1 cellular context compared by ENCODE assay signal in genomic region chr9:75027187-75028107, GRCh38.
TF ChIP-seq lines count a peak whose summit lies in the region.

No MANE protein-coding gene starts in this region.

TF ChIP-seq in HepG2, 621 proteins besides CTCF, POLR2A, EP300 and RAD21 (continued from another document and continues in another):
- 0 out of 2 replicates have a peak, but pooled peaks have one; percentile 66 for TF ChIP-seq ZNF674 (CRISPR knock-in tag; IDR thresholded peaks at IDR 0.05; ENCODE audit: low read depth)
- TF ChIP-seq ZNF292 (CRISPR knock-in tag; IDR thresholded peaks at IDR 0.05; ENCODE audit: borderline replicate concordance, low read depth), result peak; percentile 53; the same call in 1 of the 2 replicates
- no peak for TF ChIP-seq NRL (CRISPR knock-in tag; IDR thresholded peaks at IDR 0.05; ENCODE audit: borderline replicate concordance)
- TF ChIP-seq ZBTB4 (CRISPR knock-in tag; IDR thresholded peaks at IDR 0.05; ENCODE audit: borderline replicate concordance), result peak; percentile 50; the same call in 1 of the 2 replicates
- 0 out of 2 replicates have a peak, but pooled peaks have one; percentile 58 for TF ChIP-seq ZNF280B (CRISPR knock-in tag; IDR thresholded peaks at IDR 0.05; ENCODE audit: borderline replicate concordance)
- TF ChIP-seq ZNF574 (CRISPR knock-in tag; IDR thresholded peaks at IDR 0.05), result no peak
- 0 out of 2 replicates have a peak, but pooled peaks have one; percentile 8 for TF ChIP-seq IRF2 (CRISPR knock-in tag; IDR thresholded peaks at IDR 0.05)
- TF ChIP-seq CSRNP1 (CRISPR knock-in tag; IDR thresholded peaks at IDR 0.05), result peak; percentile 52; the same call in 1 of the 2 replicates
- peak; percentile 46; the same call in 1 of the 2 replicates for TF ChIP-seq ZXDC (CRISPR knock-in tag; IDR thresholded peaks at IDR 0.05)
- no peak for TF ChIP-seq MTF1 (CRISPR knock-in tag; IDR thresholded peaks at IDR 0.05)
- TF ChIP-seq ARID5B (CRISPR knock-in tag; IDR thresholded peaks at IDR 0.05), result no peak
- TF ChIP-seq CHD4 (IDR thresholded peaks at IDR 0.05; ENCODE audit: borderline replicate concordance, low read length), result no peak
- TF ChIP-seq RBM22 (optimal IDR thresholded peaks at IDR 0.05; ENCODE audit: low read length), result no peak
- no peak for TF ChIP-seq ZFP62 (CRISPR knock-in tag; IDR thresholded peaks at IDR 0.05)
- TF ChIP-seq KAT7 (CRISPR knock-in tag; IDR thresholded peaks at IDR 0.05; ENCODE audit: borderline replicate concordance), result 0 out of 2 replicates have a peak, but pooled peaks have one; percentile 66
- TF ChIP-seq ZFP41 (CRISPR knock-in tag; IDR thresholded peaks at IDR 0.05; ENCODE audit: borderline replicate concordance), result no peak
- TF ChIP-seq MED8 (CRISPR knock-in tag; IDR thresholded peaks at IDR 0.05; ENCODE audit: insufficient replicate concordance), result no peak
- no peak for TF ChIP-seq CREB1 (IDR thresholded peaks at IDR 0.05)
- TF ChIP-seq CREB1 (CRISPR knock-in tag; IDR thresholded peaks at IDR 0.05), result no peak
- no peak; the same call in 1 of the 2 replicates for TF ChIP-seq ZNF563 (CRISPR knock-in tag; IDR thresholded peaks at IDR 0.05)
- no peak for TF ChIP-seq ZNF552 (CRISPR knock-in tag; IDR thresholded peaks at IDR 0.05; ENCODE audit: borderline replicate concordance)
- TF ChIP-seq HDAC2 (CRISPR knock-in tag; IDR thresholded peaks at IDR 0.05), result 0 out of 2 replicates have a peak, but pooled peaks have one; percentile 13
- no peak for TF ChIP-seq PRMT3 (CRISPR knock-in tag; IDR thresholded peaks at IDR 0.05; ENCODE audit: borderline replicate concordance, low read depth)
- no peak for TF ChIP-seq ZNF530 (CRISPR knock-in tag; IDR thresholded peaks at IDR 0.05; ENCODE audit: low read depth)
- TF ChIP-seq ZZZ3 (CRISPR knock-in tag; IDR thresholded peaks at IDR 0.05; ENCODE audit: borderline replicate concordance), result no peak
- no peak for TF ChIP-seq KLF12 (CRISPR knock-in tag; IDR thresholded peaks at IDR 0.05; ENCODE audit: borderline replicate concordance)
- no peak for TF ChIP-seq ZNF460 (CRISPR knock-in tag; IDR thresholded peaks at IDR 0.05; ENCODE audit: borderline replicate concordance)
- 0 out of 2 replicates have a peak, but pooled peaks have one; percentile 66 for TF ChIP-seq ZNF234 (CRISPR knock-in tag; conservative IDR thresholded peaks at IDR 0.05)
- no peak for TF ChIP-seq NR3C1 (CRISPR knock-in tag; IDR thresholded peaks at IDR 0.05)
- TF ChIP-seq NFIB (CRISPR knock-in tag; IDR thresholded peaks at IDR 0.05; ENCODE audit: borderline replicate concordance), result no peak
- TF ChIP-seq BRCA1 (CRISPR knock-in tag; IDR thresholded peaks at IDR 0.05), result no peak
- no peak for TF ChIP-seq CBX2 (IDR thresholded peaks at IDR 0.05; ENCODE audit: low read depth, low read length)
- no peak for TF ChIP-seq CBX2 (CRISPR knock-in tag; IDR thresholded peaks at IDR 0.05; ENCODE audit: low read depth)
- no peak for TF ChIP-seq ZBTB46 (CRISPR knock-in tag; IDR thresholded peaks at IDR 0.05; ENCODE audit: borderline replicate concordance)
- TF ChIP-seq TFE3 (CRISPR knock-in tag; IDR thresholded peaks at IDR 0.05), result no peak
